Comparison of ENCODE assay signal across 21 cellular contexts in the genomic region with DNA sequence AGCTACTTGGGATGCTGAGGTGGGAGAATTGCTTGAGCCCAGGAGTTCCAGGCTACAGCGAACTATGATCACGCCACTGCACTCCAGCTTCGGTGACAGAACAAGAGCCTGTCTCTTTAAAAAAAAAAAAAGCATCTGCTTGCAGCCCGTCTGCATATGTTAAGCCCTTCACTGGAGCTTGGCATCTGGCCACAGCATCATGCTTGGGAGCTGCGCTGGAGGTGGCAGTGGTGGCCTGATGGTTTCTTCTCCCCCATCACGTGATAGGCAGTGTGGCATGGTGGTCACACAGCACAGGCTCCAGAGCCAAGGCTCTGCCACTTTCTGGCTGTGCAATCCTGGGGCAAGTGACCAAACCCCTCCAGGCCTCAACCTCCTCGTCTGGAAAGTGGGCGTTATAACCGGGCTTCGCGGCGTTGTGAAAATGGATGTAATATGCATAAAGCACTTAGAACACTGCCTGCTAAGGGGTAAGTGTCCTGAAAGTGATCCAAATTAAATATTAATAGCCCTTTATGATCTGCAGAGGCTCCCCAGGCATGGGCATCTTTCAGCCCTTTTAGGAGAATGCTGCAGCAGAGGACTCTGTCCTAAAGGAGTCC. TPM values are rescaled to one million over a fixed set of nuclear protein-coding genes. Genes with fewer than 3 reads are reported as not detected.
A peak's percentile ranks its signal among the peaks of the same experiment; 100 is the strongest.
DNase-seq lines count a peak whose midpoint lies in the region; ATAC-seq, FAIRE-seq and TF ChIP-seq lines count a peak whose summit lies in the region.
"Had no signal": no experiment of that assay in that cellular context is flagged by ENCODE, and none has a peak within 500 bp of the region (broad histone marks: within the 10 kb centered on the region; RNA-seq: fewer than 3 reads in every experiment).

No MANE protein-coding gene starts in this region.

- H4K20me1 ChIP-seq in HepG2 (ENCODE audit: insufficient read depth, low read length) (no peaks in the 10 kb centered on the region), SK-N-SH (ENCODE audit: insufficient read depth) (no peaks in the 10 kb centered on the region)

- intact Hi-C loops in HepG2 (cut with micrococcal nuclease; ENCODE audit: unreplicated experiment): no loop called here
- intact Hi-C loops in right lobe of liver (cut with DNase I): no loop called here

- H3K27me3 Mint-ChIP-seq in nephron progenitor cell (ENCODE audit: low read depth, poor library complexity): no peaks in the 10 kb centered on the region
- H3K27me3 Mint-ChIP-seq in naive thymus-derived CD8-positive, alpha-beta T cell: no peaks in the 10 kb centered on the region

- H3K4me1 Mint-ChIP-seq in nephron progenitor cell: no peaks in the 10 kb centered on the region
- H3K4me1 Mint-ChIP-seq in naive thymus-derived CD8-positive, alpha-beta T cell: no peaks in the 10 kb centered on the region
- H3K4me1 Mint-ChIP-seq: neural progenitor cell, WTC11 had no signal

- TF ChIP-seq POLR2A in HepG2 (IDR thresholded peaks at IDR 0.05; ENCODE audit: insufficient read depth in 1 of 2, low read depth in 2 of 2, low read length in 2 of 2) (no peak), right lobe of liver (IDR thresholded peaks at IDR 0.05) (no peak)

- CTCF ChIA-PET in HepG2 (lab: Yijun Ruan, JAX; ENCODE audit: low intra/inter-chr PET ratio, low total read pairs): no interaction called here
- CTCF ChIA-PET in SK-N-SH (lab: Yijun Ruan, JAX): interaction anchor here (1.1 to 1.8 kb wide), 5 partner anchors 19 to 62 kb away, joined by 3 to 6 read pairs (median 3); no protein-coding TSS in a partner anchor

- FAIRE-seq in HepG2 (lab: Jason Lieb, UNC): no peak
- FAIRE-seq: colon, D721Med, H1 had no signal

- H3K9ac ChIP-seq in HepG2 (ENCODE audit: insufficient read depth, low read depth, low read length) (0 out of 2 replicates have a peak overlapping the region, but pooled peaks have one; percentile 32), SK-N-SH (no peak overlapping the region)
- H3K9ac ChIP-seq: neural progenitor cell had no signal

- H2AFZ ChIP-seq in HepG2 (ENCODE audit: low read length) (no peak overlapping the region), SK-N-SH (ENCODE audit: low read depth) (no peak overlapping the region)
- H2AFZ ChIP-seq: neural progenitor cell had no signal

- no peaks in the 10 kb centered on the region for H3K9me2 ChIP-seq in SK-N-SH

- H3K27ac ChIP-seq in HepG2 (ENCODE audit: extremely low read length, insufficient read depth, low read length): peak overlapping the region; percentile 37
- H3K27ac ChIP-seq in right lobe of liver: no peak overlapping the region
- peak overlapping the region in 1 of 2 experiments; percentile 19; a peak in 1 of 4 replicates for H3K27ac ChIP-seq in SK-N-SH (ENCODE audit: low read depth in 2 of 2, low read length in 1 of 2)
- H3K27ac ChIP-seq: neural progenitor cell, thyroid gland had no signal

- TF ChIP-seq CTCF in HepG2 (CRISPR knock-in tag; IDR thresholded peaks at IDR 0.05): no peak
- TF ChIP-seq CTCF in right lobe of liver (IDR thresholded peaks at IDR 0.05): no peak
- TF ChIP-seq CTCF in SK-N-SH (IDR thresholded peaks at IDR 0.05): no peak
- no peak for TF ChIP-seq CTCF in nephron progenitor cell (IDR thresholded peaks at IDR 0.05)

- in situ Hi-C loops in HepG2 (cut with HindIII; ENCODE audit: extremely low pct_ligation_motif_present, low pct_unique_long_range_greater_than_20kb): no loop called here

- H3K36me3 ChIP-seq in HepG2 (replicated peaks in 1 of 2; ENCODE audit: control insufficient read depth in 1 of 2, insufficient read depth in 2 of 2, low read length in 2 of 2) (peaks cover 8 to 22% of the 10 kb centered on the region in 2 experiments; a peak in 4 of 5 replicates), right lobe of liver (peaks cover 0 to 8% (median 2%) of the 10 kb centered on the region in 4 donors), SK-N-SH (replicated peaks in 1 of 2; ENCODE audit: control insufficient read depth in 1 of 2, insufficient read depth in 2 of 2, low read length in 1 of 2) (peaks cover 15 to 19% of the 10 kb centered on the region in 2 experiments)
- H3K36me3 ChIP-seq: neural progenitor cell had no signal

- peaks cover 45% of the 10 kb centered on the region for H3K36me3 Mint-ChIP-seq in nephron progenitor cell (ENCODE audit: low read depth)
- peaks cover 0 to 81% (median 19%) of the 10 kb centered on the region in 3 donors for H3K36me3 Mint-ChIP-seq in naive thymus-derived CD8-positive, alpha-beta T cell

- H3K4me3 Mint-ChIP-seq in nephron progenitor cell: no peak overlapping the region
- no peak overlapping the region for H3K4me3 Mint-ChIP-seq in naive thymus-derived CD8-positive, alpha-beta T cell
- H3K4me3 Mint-ChIP-seq: neural progenitor cell, WTC11 had no signal

- ATAC-seq in HepG2 (no peak), right lobe of liver (no peak), GM18861 (IDR thresholded peaks at IDR 0.05; ENCODE audit: unreplicated experiment) (no peak)
- ATAC-seq in naive thymus-derived CD8-positive, alpha-beta T cell: no peak
- ATAC-seq: sciatic nerve, WTC11 had no signal

- WGBS in HepG2 (ENCODE audit: low lambda C conversion rate): 93% methylated on average over 11 of the region's 12 CpGs
- WGBS in right lobe of liver (ENCODE audit: insufficient coverage, low coverage, low lambda C conversion rate, missing lambda C conversion rate): 0% methylated on average over 1 of the region's 12 CpGs
- 70% methylated on average over 11 of the region's 12 CpGs for WGBS in SK-N-SH (ENCODE audit: low lambda C conversion rate)

- H3K4me1 ChIP-seq in HepG2 (ENCODE audit: insufficient read depth, low read length) (peaks cover 71% of the 10 kb centered on the region), right lobe of liver (peaks cover 0 to 44% (median 20%) of the 10 kb centered on the region in 4 donors), SK-N-SH (ENCODE audit: control insufficient read depth in 1 of 2, insufficient read depth in 2 of 2, low read depth in 1 of 2, low read length in 1 of 2) (peaks cover 0 to 16% of the 10 kb centered on the region in 2 experiments; a peak in 2 of 4 replicates)
- H3K4me1 ChIP-seq: neural progenitor cell, thyroid gland had no signal

- H3K79me2 ChIP-seq in HepG2 (ENCODE audit: insufficient read depth, low read length): no peaks in the 10 kb centered on the region
- no peaks in the 10 kb centered on the region for H3K79me2 ChIP-seq in SK-N-SH (ENCODE audit: insufficient read depth)

- H3K4me2 ChIP-seq in HepG2 (ENCODE audit: low read depth, low read length): no peak overlapping the region
- H3K4me2 ChIP-seq in SK-N-SH: no peak overlapping the region
- H3K4me2 ChIP-seq: neural progenitor cell had no signal

- BruUV-seq in HepG2 (replicated peaks; lab: Mats Ljungman, UMichigan): no TSS peak

- no peak overlapping the region for H3K4me3 ChIP-seq in HepG2 (replicated peaks in 1 of 3; ENCODE audit: insufficient read depth in 1 of 3, low read depth in 2 of 3, low read length in 3 of 3)
- H3K4me3 ChIP-seq in right lobe of liver: no peak overlapping the region
- H3K4me3 ChIP-seq in SK-N-SH (ENCODE audit: low read depth in 2 of 2, low read length in 1 of 2): no peak overlapping the region
- H3K4me3 ChIP-seq: neural progenitor cell, thyroid gland had no signal

- DNase-seq in HepG2 (ENCODE audit: low spot score) (no peak), right lobe of liver (no peak), NCI-H2029 treated with DMSO at 0.1 percent for 48 hours (lab: John Stamatoyannopoulos, UW) (peak; percentile 45), SK-N-SH (peak; percentile 85), medulla oblongata (ENCODE audit: extremely low spot score) (no peak), nephron progenitor cell (no peak)
- no peak for DNase-seq in naive thymus-derived CD8-positive, alpha-beta T cell
- DNase-seq: amniotic stem cell; islet precursor cell; mesendoderm; NCI-H1048; stimulated activated CD4-positive, alpha-beta T cell treated with anti-CD3 and anti-CD28 coated beads, Interleukin-4, amount 100 ng/mL, for 1 hour had no signal

- H3K9me3 ChIP-seq in HepG2 (ENCODE audit: low read length) (no peaks in the 10 kb centered on the region), right lobe of liver (no peaks in the 10 kb centered on the region), SK-N-SH (no peaks in the 10 kb centered on the region)
- H3K9me3 ChIP-seq: thyroid gland had no signal

- no peaks in the 10 kb centered on the region for H3K9me3 Mint-ChIP-seq in nephron progenitor cell
- no peaks in the 10 kb centered on the region for H3K9me3 Mint-ChIP-seq in naive thymus-derived CD8-positive, alpha-beta T cell
- H3K9me3 Mint-ChIP-seq: neural progenitor cell, WTC11 had no signal

- no peak overlapping the region for H3K27ac Mint-ChIP-seq in nephron progenitor cell
- no peak overlapping the region for H3K27ac Mint-ChIP-seq in naive thymus-derived CD8-positive, alpha-beta T cell
- H3K27ac Mint-ChIP-seq: WTC11 had no signal

- TF ChIP-seq RAD21 in HepG2 (CRISPR knock-in tag; IDR thresholded peaks at IDR 0.05): no peak
- peak; percentile 36 for TF ChIP-seq RAD21 in SK-N-SH (IDR thresholded peaks at IDR 0.05; ENCODE audit: low read length)

- POLR2A ChIA-PET in HepG2 (lab: Yijun Ruan, JAX) (no interaction called here), SK-N-SH (lab: Yijun Ruan, JAX) (interaction anchor here (0.6 kb wide), 1 partner anchor 221 kb away, joined by 3 read pairs; no protein-coding TSS in a partner anchor)
- POLR2A ChIA-PET in naive thymus-derived CD8-positive, alpha-beta T cell (lab: Charles Lee): no interaction called here

- no peaks in the 10 kb centered on the region for H3F3A ChIP-seq in SK-N-SH (replicated peaks; ENCODE audit: insufficient read depth)

- H3K27me3 ChIP-seq in HepG2 (ENCODE audit: control insufficient read depth in 1 of 2, insufficient read depth in 2 of 2, low read length in 2 of 2) (no peaks in the 10 kb centered on the region), right lobe of liver (no peaks in the 10 kb centered on the region), SK-N-SH (ENCODE audit: insufficient read depth) (no peaks in the 10 kb centered on the region)
- H3K27me3 ChIP-seq: neural progenitor cell, thyroid gland had no signal

- TF ChIP-seq EP300 in HepG2 (IDR thresholded peaks at IDR 0.05; ENCODE audit: low read depth in 2 of 2, low read length in 2 of 2) (no peak), HepG2 (CRISPR knock-in tag; IDR thresholded peaks at IDR 0.05; ENCODE audit: borderline replicate concordance) (no peak), SK-N-SH (IDR thresholded peaks at IDR 0.05; ENCODE audit: borderline replicate concordance in 1 of 2, low read depth in 1 of 2, low read length in 1 of 2) (no peak)

RNA-seq across cellular contexts. Expression of gene MARK4, which starts 24.4 kb away (rescaled TPM):
- total RNA-seq in HepG2 (2016; rRNA removed; fragmentation: Illumina TruSeq; extraction: Trizol) (7.0 and 7.6 TPM in 2 replicates), right lobe of liver (10 to 100 TPM; 14.2 to 23.5 (median 17.5) TPM)
- 11.1 and 13.3 TPM in 2 replicates for total RNA-seq in HepG2 (2016; cell fraction: cytosol; rRNA removed; fragmentation: Illumina TruSeq; extraction: Trizol; ENCODE audit: low read depth)
- total RNA-seq in HepG2 (2016; cell fraction: insoluble cytoplasmic fraction; rRNA removed; fragmentation: Illumina TruSeq; extraction: Trizol): 3.4 and 6.6 TPM in 2 replicates
- 12.9 and 14.4 TPM in 2 replicates for total RNA-seq in HepG2 (2016; cell fraction: membrane; rRNA removed; fragmentation: Illumina TruSeq; extraction: Trizol)
- total RNA-seq in HepG2 (2016; cell fraction: nucleus; rRNA removed; fragmentation: Illumina TruSeq; extraction: Trizol): 6.3 and 7.9 TPM in 2 replicates
- polyA plus RNA-seq in HepG2 (2011; rRNA removed) (11.4 and 12.2 TPM in 2 replicates), SK-N-SH (2012; rRNA removed) (9.8 and 16.3 TPM in 2 replicates)
- polyA plus RNA-seq in HepG2 (2011; cell fraction: cytosol; rRNA removed): 6.6 and 8.5 TPM in 2 replicates
- polyA plus RNA-seq in HepG2 (2011; cell fraction: nucleus; rRNA removed): 17.6 and 21.6 TPM in 2 replicates
- polyA plus RNA-seq in HepG2 (2012): 28.5 and 39.6 TPM in 2 replicates
- 7.9 and 8.8 TPM in 2 replicates for polyA plus RNA-seq in HepG2 (2016; cell fraction: cytosol; fragmentation: Illumina TruSeq; extraction: Trizol; ENCODE audit: low read depth)
- 11.9 and 16.0 TPM in 2 replicates for polyA plus RNA-seq in HepG2 (2016; cell fraction: insoluble cytoplasmic fraction; fragmentation: Illumina TruSeq; extraction: Trizol; ENCODE audit: low read depth)
- polyA plus RNA-seq in HepG2 (2016; cell fraction: membrane; fragmentation: Illumina TruSeq; extraction: Trizol; ENCODE audit: low read depth): 16.7 and 21.8 TPM in 2 replicates
- 15.8 and 17.0 TPM in 2 replicates for polyA plus RNA-seq in HepG2 (2016; cell fraction: nucleus; fragmentation: Illumina TruSeq; extraction: Trizol; ENCODE audit: insufficient read depth, low read depth)
- 1.4 and 19.5 TPM in 2 replicates for polyA minus RNA-seq in HepG2 (2011; rRNA and poly(A)+ RNA removed; ENCODE audit: low replicate concordance)
- polyA minus RNA-seq in HepG2 (2011; cell fraction: cytosol; rRNA and poly(A)+ RNA removed): 14.1 and 19.3 TPM in 2 replicates
- polyA minus RNA-seq in HepG2 (2011; cell fraction: nucleus; rRNA and poly(A)+ RNA removed): 10.3 TPM in 2 replicates
- 18.2 and 22.7 TPM in 2 replicates for polyA plus RNA-seq in SK-N-SH (2012; cell fraction: cytosol; rRNA removed)
- 31.0 and 42.9 TPM in 2 replicates for polyA plus RNA-seq in SK-N-SH (2012; cell fraction: nucleus; rRNA removed)
- 10 to 100 TPM; 19.6 to 24.9 TPM for total RNA-seq in naive thymus-derived CD8-positive, alpha-beta T cell
- under 1 TPM; 0.79 to 0.95 (median 0.91) TPM for polyA plus RNA-seq in naive thymus-derived CD8-positive, alpha-beta T cell

RNA-seq across cellular contexts. Expression of gene EXOC3L2, which starts 30.3 kb away (rescaled TPM):
- not detected in 2 replicates for total RNA-seq in HepG2 (2016; rRNA removed; fragmentation: Illumina TruSeq; extraction: Trizol)
- total RNA-seq in HepG2 (2016; cell fraction: cytosol; rRNA removed; fragmentation: Illumina TruSeq; extraction: Trizol; ENCODE audit: low read depth): not detected in 2 replicates
- total RNA-seq in HepG2 (2016; cell fraction: insoluble cytoplasmic fraction; rRNA removed; fragmentation: Illumina TruSeq; extraction: Trizol): not detected in 2 replicates
- not detected in 2 replicates for total RNA-seq in HepG2 (2016; cell fraction: membrane; rRNA removed; fragmentation: Illumina TruSeq; extraction: Trizol)
- total RNA-seq in HepG2 (2016; cell fraction: nucleus; rRNA removed; fragmentation: Illumina TruSeq; extraction: Trizol): not detected in 2 replicates
- 0.21 TPM in 1 of 2 replicates, not detected in the other for polyA plus RNA-seq in HepG2 (2011; rRNA removed)
- polyA plus RNA-seq in HepG2 (2011; cell fraction: cytosol; rRNA removed): 0.04 and 0.07 TPM in 2 replicates
- 0.07 and 0.19 TPM in 2 replicates for polyA plus RNA-seq in HepG2 (2011; cell fraction: nucleus; rRNA removed)
- polyA plus RNA-seq in HepG2 (2012): 0.07 TPM in 1 of 2 replicates, not detected in the other
- polyA plus RNA-seq in HepG2 (2016; cell fraction: cytosol; fragmentation: Illumina TruSeq; extraction: Trizol; ENCODE audit: low read depth): not detected in 2 replicates
- polyA plus RNA-seq in HepG2 (2016; cell fraction: insoluble cytoplasmic fraction; fragmentation: Illumina TruSeq; extraction: Trizol; ENCODE audit: low read depth): not detected in 2 replicates
- not detected in 2 replicates for polyA plus RNA-seq in HepG2 (2016; cell fraction: membrane; fragmentation: Illumina TruSeq; extraction: Trizol; ENCODE audit: low read depth)
- polyA plus RNA-seq in HepG2 (2016; cell fraction: nucleus; fragmentation: Illumina TruSeq; extraction: Trizol; ENCODE audit: insufficient read depth, low read depth): not detected in 2 replicates
- polyA minus RNA-seq in HepG2 (2011; rRNA and poly(A)+ RNA removed; ENCODE audit: low replicate concordance): 0.20 TPM in 1 of 2 replicates, not detected in the other
- not detected in 2 replicates for polyA minus RNA-seq in HepG2 (2011; cell fraction: cytosol; rRNA and poly(A)+ RNA removed)
- not detected in 2 replicates for polyA minus RNA-seq in HepG2 (2011; cell fraction: nucleus; rRNA and poly(A)+ RNA removed)
- total RNA-seq in right lobe of liver: 1 to 10 TPM; 1.8 to 6.9 (median 4.4) TPM
- polyA plus RNA-seq in SK-N-SH (2012; rRNA removed): 0.02 TPM in 1 of 2 replicates, not detected in the other
- polyA plus RNA-seq in SK-N-SH (2012; cell fraction: cytosol; rRNA removed): not detected in 2 replicates
- not detected in 2 replicates for polyA plus RNA-seq in SK-N-SH (2012; cell fraction: nucleus; rRNA removed)
- not detected for total RNA-seq in naive thymus-derived CD8-positive, alpha-beta T cell
- polyA plus RNA-seq in naive thymus-derived CD8-positive, alpha-beta T cell: not detected
- total RNA-seq: activated CD8-positive, alpha-beta memory T cell treated with anti-CD3 and anti-CD28 coated beads for 36 hours had no signal

RNA-seq across cellular contexts. Expression of gene CKM, which starts 47.2 kb away (rescaled TPM):
- 0.27 and 0.80 TPM in 2 replicates for total RNA-seq in HepG2 (2016; rRNA removed; fragmentation: Illumina TruSeq; extraction: Trizol)
- 0.30 TPM in 1 of 2 replicates, not detected in the other for total RNA-seq in HepG2 (2016; cell fraction: cytosol; rRNA removed; fragmentation: Illumina TruSeq; extraction: Trizol; ENCODE audit: low read depth)
- total RNA-seq in HepG2 (2016; cell fraction: insoluble cytoplasmic fraction; rRNA removed; fragmentation: Illumina TruSeq; extraction: Trizol): 0.25 and 0.58 TPM in 2 replicates
- total RNA-seq in HepG2 (2016; cell fraction: membrane; rRNA removed; fragmentation: Illumina TruSeq; extraction: Trizol): 0.28 TPM in 2 replicates
- total RNA-seq in HepG2 (2016; cell fraction: nucleus; rRNA removed; fragmentation: Illumina TruSeq; extraction: Trizol): not detected in 2 replicates
- 0.54 and 0.59 TPM in 2 replicates for polyA plus RNA-seq in HepG2 (2011; rRNA removed)
- 0.85 and 1.2 TPM in 2 replicates for polyA plus RNA-seq in HepG2 (2011; cell fraction: cytosol; rRNA removed)
- polyA plus RNA-seq in HepG2 (2011; cell fraction: nucleus; rRNA removed): 0.69 and 0.71 TPM in 2 replicates
- 1.1 and 1.2 TPM in 2 replicates for polyA plus RNA-seq in HepG2 (2012)
- polyA plus RNA-seq in HepG2 (2016; cell fraction: cytosol; fragmentation: Illumina TruSeq; extraction: Trizol; ENCODE audit: low read depth): 0.33 TPM in 2 replicates
- 0.42 and 0.59 TPM in 2 replicates for polyA plus RNA-seq in HepG2 (2016; cell fraction: insoluble cytoplasmic fraction; fragmentation: Illumina TruSeq; extraction: Trizol; ENCODE audit: low read depth)
- 0.19 and 0.22 TPM in 2 replicates for polyA plus RNA-seq in HepG2 (2016; cell fraction: membrane; fragmentation: Illumina TruSeq; extraction: Trizol; ENCODE audit: low read depth)
- polyA plus RNA-seq in HepG2 (2016; cell fraction: nucleus; fragmentation: Illumina TruSeq; extraction: Trizol; ENCODE audit: insufficient read depth, low read depth): 0.38 and 0.65 TPM in 2 replicates
- 0.16 TPM in 1 of 2 replicates, not detected in the other for polyA minus RNA-seq in HepG2 (2011; rRNA and poly(A)+ RNA removed; ENCODE audit: low replicate concordance)
- polyA minus RNA-seq in HepG2 (2011; cell fraction: cytosol; rRNA and poly(A)+ RNA removed): 0.49 TPM in 1 of 2 replicates, not detected in the other
- 0.26 TPM in 1 of 2 replicates, not detected in the other for polyA minus RNA-seq in HepG2 (2011; cell fraction: nucleus; rRNA and poly(A)+ RNA removed)
- total RNA-seq in right lobe of liver: 10 to 100 TPM in 1 of 6 experiments, 1 to 10 TPM in 2, under 1 TPM in 2, not detected in 1; 0.42 to 25.6 (median 1.1) TPM
- polyA plus RNA-seq in SK-N-SH (2012; rRNA removed): 0.05 TPM in 1 of 2 replicates, not detected in the other
- not detected in 2 replicates for polyA plus RNA-seq in SK-N-SH (2012; cell fraction: cytosol; rRNA removed)
- polyA plus RNA-seq in SK-N-SH (2012; cell fraction: nucleus; rRNA removed): 0.04 TPM in 1 of 2 replicates, not detected in the other
- not detected for total RNA-seq in naive thymus-derived CD8-positive, alpha-beta T cell
- polyA plus RNA-seq in naive thymus-derived CD8-positive, alpha-beta T cell: not detected
- total RNA-seq: activated CD8-positive, alpha-beta memory T cell treated with anti-CD3 and anti-CD28 coated beads for 36 hours; H1; sciatic nerve; WTC11 had no signal

Comparison
In these comparisons a context has a peak if more than half of its experiments do, and no peak if none do; other contexts are left out.
1. DNase-seq: peak in NCI-H2029 treated with DMSO at 0.1 percent for 48 hours (single experiment) and SK-N-SH (single experiment); none in HepG2 (single experiment), right lobe of liver (0 of 3), medulla oblongata (single experiment), nephron progenitor cell (single experiment) and naive thymus-derived CD8-positive, alpha-beta T cell (0 of 10).
2. Of the 25 proteins assayed by ChIP-seq in both HepG2 and SK-N-SH: peak only in HepG2: none; only in SK-N-SH: MAX, MXI1, NFIC and RAD21; in both: none; in neither: 21.